2 cellular contexts compared by ENCODE assay signal in the genomic region with DNA sequence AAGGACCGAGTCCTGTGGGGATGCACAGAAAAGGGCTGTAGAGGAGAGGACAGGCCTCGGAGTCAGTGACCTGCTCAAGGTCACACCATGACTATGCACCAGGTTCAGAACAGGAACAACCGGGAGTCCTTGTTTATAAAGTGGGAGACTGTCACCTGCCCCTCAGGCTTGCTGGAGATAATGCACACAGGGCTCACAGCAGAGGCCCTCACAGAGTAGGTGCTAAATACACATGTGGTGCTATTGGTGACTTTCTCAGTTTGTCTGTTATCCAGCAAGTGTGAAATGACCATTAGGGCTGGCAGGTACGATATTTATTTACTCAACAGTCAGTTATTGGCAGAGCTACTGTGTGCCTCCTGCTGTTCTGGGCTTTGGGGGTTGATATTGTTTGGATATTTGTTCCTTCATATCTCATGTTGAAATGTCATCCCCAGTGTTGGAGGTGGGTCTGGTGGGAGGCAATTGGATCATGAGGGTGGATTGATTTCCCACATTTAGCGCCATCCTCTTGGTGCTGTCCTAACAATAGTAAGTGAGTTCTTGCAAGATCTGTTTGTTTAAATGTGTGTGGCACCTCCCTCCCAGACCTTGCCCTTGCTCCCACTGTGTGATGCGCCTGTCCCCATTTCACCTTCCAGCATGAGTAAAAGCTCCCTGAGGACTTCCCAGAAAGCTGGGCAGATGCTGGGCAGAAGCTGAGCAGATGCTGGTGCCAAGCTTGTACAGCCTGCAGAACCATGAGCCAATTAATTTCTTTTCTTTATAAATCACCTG.
TF ChIP-seq lines count a peak whose summit lies in the region.

No MANE protein-coding gene starts in this region.

TF ChIP-seq in Ishikawa, 13 proteins besides CTCF, POLR2A, EP300 and RAD21 (continued from another document):
- TF ChIP-seq, protein P1, sequence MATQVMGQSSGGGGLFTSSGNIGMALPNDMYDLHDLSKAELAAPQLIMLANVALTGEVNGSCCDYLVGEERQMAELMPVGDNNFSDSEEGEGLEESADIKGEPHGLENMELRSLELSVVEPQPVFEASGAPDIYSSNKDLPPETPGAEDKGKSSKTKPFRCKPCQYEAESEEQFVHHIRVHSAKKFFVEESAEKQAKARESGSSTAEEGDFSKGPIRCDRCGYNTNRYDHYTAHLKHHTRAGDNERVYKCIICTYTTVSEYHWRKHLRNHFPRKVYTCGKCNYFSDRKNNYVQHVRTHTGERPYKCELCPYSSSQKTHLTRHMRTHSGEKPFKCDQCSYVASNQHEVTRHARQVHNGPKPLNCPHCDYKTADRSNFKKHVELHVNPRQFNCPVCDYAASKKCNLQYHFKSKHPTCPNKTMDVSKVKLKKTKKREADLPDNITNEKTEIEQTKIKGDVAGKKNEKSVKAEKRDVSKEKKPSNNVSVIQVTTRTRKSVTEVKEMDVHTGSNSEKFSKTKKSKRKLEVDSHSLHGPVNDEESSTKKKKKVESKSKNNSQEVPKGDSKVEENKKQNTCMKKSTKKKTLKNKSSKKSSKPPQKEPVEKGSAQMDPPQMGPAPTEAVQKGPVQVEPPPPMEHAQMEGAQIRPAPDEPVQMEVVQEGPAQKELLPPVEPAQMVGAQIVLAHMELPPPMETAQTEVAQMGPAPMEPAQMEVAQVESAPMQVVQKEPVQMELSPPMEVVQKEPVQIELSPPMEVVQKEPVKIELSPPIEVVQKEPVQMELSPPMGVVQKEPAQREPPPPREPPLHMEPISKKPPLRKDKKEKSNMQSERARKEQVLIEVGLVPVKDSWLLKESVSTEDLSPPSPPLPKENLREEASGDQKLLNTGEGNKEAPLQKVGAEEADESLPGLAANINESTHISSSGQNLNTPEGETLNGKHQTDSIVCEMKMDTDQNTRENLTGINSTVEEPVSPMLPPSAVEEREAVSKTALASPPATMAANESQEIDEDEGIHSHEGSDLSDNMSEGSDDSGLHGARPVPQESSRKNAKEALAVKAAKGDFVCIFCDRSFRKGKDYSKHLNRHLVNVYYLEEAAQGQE (IDR thresholded peaks at IDR 0.05; ENCODE audit: low read depth): no peak
- TF ChIP-seq, protein P2, sequence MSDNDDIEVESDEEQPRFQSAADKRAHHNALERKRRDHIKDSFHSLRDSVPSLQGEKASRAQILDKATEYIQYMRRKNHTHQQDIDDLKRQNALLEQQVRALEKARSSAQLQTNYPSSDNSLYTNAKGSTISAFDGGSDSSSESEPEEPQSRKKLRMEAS (IDR thresholded peaks at IDR 0.05): no peak
- TF ChIP-seq ZBTB7A (IDR thresholded peaks at IDR 0.05; ENCODE audit: low read depth) (no peak), TAF1 (IDR thresholded peaks at IDR 0.05; ENCODE audit: low read depth) (no peak), YY1 (IDR thresholded peaks at IDR 0.05; ENCODE audit: low read depth) (no peak)
- TF ChIP-seq, protein P3, sequence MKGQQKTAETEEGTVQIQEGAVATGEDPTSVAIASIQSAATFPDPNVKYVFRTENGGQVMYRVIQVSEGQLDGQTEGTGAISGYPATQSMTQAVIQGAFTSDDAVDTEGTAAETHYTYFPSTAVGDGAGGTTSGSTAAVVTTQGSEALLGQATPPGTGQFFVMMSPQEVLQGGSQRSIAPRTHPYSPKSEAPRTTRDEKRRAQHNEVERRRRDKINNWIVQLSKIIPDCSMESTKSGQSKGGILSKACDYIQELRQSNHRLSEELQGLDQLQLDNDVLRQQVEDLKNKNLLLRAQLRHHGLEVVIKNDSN (IDR thresholded peaks at IDR 0.05): no peak

TF ChIP-seq in HepG2, 621 proteins besides CTCF, POLR2A, EP300 and RAD21 (continued from another document and continues in another):
- TF ChIP-seq, protein P4, sequence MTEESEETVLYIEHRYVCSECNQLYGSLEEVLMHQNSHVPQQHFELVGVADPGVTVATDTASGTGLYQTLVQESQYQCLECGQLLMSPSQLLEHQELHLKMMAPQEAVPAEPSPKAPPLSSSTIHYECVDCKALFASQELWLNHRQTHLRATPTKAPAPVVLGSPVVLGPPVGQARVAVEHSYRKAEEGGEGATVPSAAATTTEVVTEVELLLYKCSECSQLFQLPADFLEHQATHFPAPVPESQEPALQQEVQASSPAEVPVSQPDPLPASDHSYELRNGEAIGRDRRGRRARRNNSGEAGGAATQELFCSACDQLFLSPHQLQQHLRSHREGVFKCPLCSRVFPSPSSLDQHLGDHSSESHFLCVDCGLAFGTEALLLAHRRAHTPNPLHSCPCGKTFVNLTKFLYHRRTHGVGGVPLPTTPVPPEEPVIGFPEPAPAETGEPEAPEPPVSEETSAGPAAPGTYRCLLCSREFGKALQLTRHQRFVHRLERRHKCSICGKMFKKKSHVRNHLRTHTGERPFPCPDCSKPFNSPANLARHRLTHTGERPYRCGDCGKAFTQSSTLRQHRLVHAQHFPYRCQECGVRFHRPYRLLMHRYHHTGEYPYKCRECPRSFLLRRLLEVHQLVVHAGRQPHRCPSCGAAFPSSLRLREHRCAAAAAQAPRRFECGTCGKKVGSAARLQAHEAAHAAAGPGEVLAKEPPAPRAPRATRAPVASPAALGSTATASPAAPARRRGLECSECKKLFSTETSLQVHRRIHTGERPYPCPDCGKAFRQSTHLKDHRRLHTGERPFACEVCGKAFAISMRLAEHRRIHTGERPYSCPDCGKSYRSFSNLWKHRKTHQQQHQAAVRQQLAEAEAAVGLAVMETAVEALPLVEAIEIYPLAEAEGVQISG (CRISPR knock-in tag; IDR thresholded peaks at IDR 0.05): no peak
- no peak for TF ChIP-seq ZEB1 (IDR thresholded peaks at IDR 0.05; ENCODE audit: insufficient replicate concordance, low read depth)
- TF ChIP-seq, protein P5, sequence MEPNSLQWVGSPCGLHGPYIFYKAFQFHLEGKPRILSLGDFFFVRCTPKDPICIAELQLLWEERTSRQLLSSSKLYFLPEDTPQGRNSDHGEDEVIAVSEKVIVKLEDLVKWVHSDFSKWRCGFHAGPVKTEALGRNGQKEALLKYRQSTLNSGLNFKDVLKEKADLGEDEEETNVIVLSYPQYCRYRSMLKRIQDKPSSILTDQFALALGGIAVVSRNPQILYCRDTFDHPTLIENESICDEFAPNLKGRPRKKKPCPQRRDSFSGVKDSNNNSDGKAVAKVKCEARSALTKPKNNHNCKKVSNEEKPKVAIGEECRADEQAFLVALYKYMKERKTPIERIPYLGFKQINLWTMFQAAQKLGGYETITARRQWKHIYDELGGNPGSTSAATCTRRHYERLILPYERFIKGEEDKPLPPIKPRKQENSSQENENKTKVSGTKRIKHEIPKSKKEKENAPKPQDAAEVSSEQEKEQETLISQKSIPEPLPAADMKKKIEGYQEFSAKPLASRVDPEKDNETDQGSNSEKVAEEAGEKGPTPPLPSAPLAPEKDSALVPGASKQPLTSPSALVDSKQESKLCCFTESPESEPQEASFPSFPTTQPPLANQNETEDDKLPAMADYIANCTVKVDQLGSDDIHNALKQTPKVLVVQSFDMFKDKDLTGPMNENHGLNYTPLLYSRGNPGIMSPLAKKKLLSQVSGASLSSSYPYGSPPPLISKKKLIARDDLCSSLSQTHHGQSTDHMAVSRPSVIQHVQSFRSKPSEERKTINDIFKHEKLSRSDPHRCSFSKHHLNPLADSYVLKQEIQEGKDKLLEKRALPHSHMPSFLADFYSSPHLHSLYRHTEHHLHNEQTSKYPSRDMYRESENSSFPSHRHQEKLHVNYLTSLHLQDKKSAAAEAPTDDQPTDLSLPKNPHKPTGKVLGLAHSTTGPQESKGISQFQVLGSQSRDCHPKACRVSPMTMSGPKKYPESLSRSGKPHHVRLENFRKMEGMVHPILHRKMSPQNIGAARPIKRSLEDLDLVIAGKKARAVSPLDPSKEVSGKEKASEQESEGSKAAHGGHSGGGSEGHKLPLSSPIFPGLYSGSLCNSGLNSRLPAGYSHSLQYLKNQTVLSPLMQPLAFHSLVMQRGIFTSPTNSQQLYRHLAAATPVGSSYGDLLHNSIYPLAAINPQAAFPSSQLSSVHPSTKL (CRISPR knock-in tag; IDR thresholded peaks at IDR 0.05): peak; percentile 35; the same call in 1 of the 2 replicates
- TF ChIP-seq ZSCAN21 (CRISPR knock-in tag; IDR thresholded peaks at IDR 0.05; ENCODE audit: borderline replicate concordance): no peak
- TF ChIP-seq THAP11 (CRISPR knock-in tag; IDR thresholded peaks at IDR 0.05): no peak
- no peak for TF ChIP-seq ATM (IDR thresholded peaks at IDR 0.05; ENCODE audit: borderline replicate concordance)
- TF ChIP-seq TBX2 (CRISPR knock-in tag; IDR thresholded peaks at IDR 0.05; ENCODE audit: borderline replicate concordance): peak; percentile 46; the same call in 1 of the 2 replicates
- TF ChIP-seq HOXA7 (CRISPR knock-in tag; IDR thresholded peaks at IDR 0.05): no peak
- 0 out of 2 replicates have a peak, but pooled peaks have one; percentile 36 for TF ChIP-seq ZFX (CRISPR knock-in tag; IDR thresholded peaks at IDR 0.05; ENCODE audit: low read depth)
- no peak for TF ChIP-seq TBL1XR1 (IDR thresholded peaks at IDR 0.05; ENCODE audit: borderline replicate concordance, low read length, partially characterized antibody)
- no peak for TF ChIP-seq ZNF207 (IDR thresholded peaks at IDR 0.05; ENCODE audit: borderline replicate concordance)
- TF ChIP-seq NFIC (IDR thresholded peaks at IDR 0.05; ENCODE audit: low read length): no peak
- no peak for TF ChIP-seq SOX6 (IDR thresholded peaks at IDR 0.05)
- peak; percentile 38; the same call in 1 of the 2 replicates for TF ChIP-seq SOX6 (CRISPR knock-in tag; IDR thresholded peaks at IDR 0.05)
- no peak for TF ChIP-seq ZNF549 (CRISPR knock-in tag; IDR thresholded peaks at IDR 0.05)
- TF ChIP-seq ZSCAN20 (CRISPR knock-in tag; IDR thresholded peaks at IDR 0.05; ENCODE audit: borderline replicate concordance): no peak
- no peak for TF ChIP-seq EHMT2 (IDR thresholded peaks at IDR 0.05; ENCODE audit: borderline replicate concordance, low read depth, low read length)
- TF ChIP-seq BRCA1 (CRISPR knock-in tag; IDR thresholded peaks at IDR 0.05): no peak
- TF ChIP-seq MIXL1 (CRISPR knock-in tag; IDR thresholded peaks at IDR 0.05): no peak
- 0 out of 2 replicates have a peak, but pooled peaks have one; percentile 17 for TF ChIP-seq TBX3 (IDR thresholded peaks at IDR 0.05; ENCODE audit: borderline replicate concordance)
- no peak for TF ChIP-seq ZNF10 (CRISPR knock-in tag; IDR thresholded peaks at IDR 0.05; ENCODE audit: borderline replicate concordance, low read depth)
- no peak for TF ChIP-seq BORCS8-MEF2B (CRISPR knock-in tag; IDR thresholded peaks at IDR 0.05)
- no peak for TF ChIP-seq SOX13 (IDR thresholded peaks at IDR 0.05)
- peak in 1 of 2 experiments; percentile 41; a peak in 1 of 4 replicates for TF ChIP-seq SOX13 (CRISPR knock-in tag; conservative IDR thresholded peaks at IDR 0.05 in 1 of 2, IDR thresholded peaks at IDR 0.05 in 1 of 2)
- no peak for TF ChIP-seq ZNF781 (CRISPR knock-in tag; IDR thresholded peaks at IDR 0.05; ENCODE audit: borderline replicate concordance, not compliant biosample characterization)
- TF ChIP-seq, protein P6, sequence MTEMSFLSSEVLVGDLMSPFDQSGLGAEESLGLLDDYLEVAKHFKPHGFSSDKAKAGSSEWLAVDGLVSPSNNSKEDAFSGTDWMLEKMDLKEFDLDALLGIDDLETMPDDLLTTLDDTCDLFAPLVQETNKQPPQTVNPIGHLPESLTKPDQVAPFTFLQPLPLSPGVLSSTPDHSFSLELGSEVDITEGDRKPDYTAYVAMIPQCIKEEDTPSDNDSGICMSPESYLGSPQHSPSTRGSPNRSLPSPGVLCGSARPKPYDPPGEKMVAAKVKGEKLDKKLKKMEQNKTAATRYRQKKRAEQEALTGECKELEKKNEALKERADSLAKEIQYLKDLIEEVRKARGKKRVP (CRISPR knock-in tag; IDR thresholded peaks at IDR 0.05): 0 out of 4 replicates have a peak, but pooled peaks of 1 of the 2 experiments have one; percentile 21
- no peak for TF ChIP-seq ATRX (CRISPR knock-in tag; IDR thresholded peaks at IDR 0.05; ENCODE audit: borderline replicate concordance)
- TF ChIP-seq, protein P7, sequence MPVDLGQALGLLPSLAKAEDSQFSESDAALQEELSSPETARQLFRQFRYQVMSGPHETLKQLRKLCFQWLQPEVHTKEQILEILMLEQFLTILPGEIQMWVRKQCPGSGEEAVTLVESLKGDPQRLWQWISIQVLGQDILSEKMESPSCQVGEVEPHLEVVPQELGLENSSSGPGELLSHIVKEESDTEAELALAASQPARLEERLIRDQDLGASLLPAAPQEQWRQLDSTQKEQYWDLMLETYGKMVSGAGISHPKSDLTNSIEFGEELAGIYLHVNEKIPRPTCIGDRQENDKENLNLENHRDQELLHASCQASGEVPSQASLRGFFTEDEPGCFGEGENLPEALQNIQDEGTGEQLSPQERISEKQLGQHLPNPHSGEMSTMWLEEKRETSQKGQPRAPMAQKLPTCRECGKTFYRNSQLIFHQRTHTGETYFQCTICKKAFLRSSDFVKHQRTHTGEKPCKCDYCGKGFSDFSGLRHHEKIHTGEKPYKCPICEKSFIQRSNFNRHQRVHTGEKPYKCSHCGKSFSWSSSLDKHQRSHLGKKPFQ (CRISPR knock-in tag; IDR thresholded peaks at IDR 0.05; ENCODE audit: insufficient replicate concordance): no peak
- TF ChIP-seq GATAD1 (CRISPR knock-in tag; IDR thresholded peaks at IDR 0.05): no peak
- no peak for TF ChIP-seq ZFAT (CRISPR knock-in tag; conservative IDR thresholded peaks at IDR 0.05)
- peak; percentile 46; the same call in 1 of the 2 replicates for TF ChIP-seq SOX5 (CRISPR knock-in tag; IDR thresholded peaks at IDR 0.05; ENCODE audit: borderline replicate concordance)
- TF ChIP-seq, protein P8, sequence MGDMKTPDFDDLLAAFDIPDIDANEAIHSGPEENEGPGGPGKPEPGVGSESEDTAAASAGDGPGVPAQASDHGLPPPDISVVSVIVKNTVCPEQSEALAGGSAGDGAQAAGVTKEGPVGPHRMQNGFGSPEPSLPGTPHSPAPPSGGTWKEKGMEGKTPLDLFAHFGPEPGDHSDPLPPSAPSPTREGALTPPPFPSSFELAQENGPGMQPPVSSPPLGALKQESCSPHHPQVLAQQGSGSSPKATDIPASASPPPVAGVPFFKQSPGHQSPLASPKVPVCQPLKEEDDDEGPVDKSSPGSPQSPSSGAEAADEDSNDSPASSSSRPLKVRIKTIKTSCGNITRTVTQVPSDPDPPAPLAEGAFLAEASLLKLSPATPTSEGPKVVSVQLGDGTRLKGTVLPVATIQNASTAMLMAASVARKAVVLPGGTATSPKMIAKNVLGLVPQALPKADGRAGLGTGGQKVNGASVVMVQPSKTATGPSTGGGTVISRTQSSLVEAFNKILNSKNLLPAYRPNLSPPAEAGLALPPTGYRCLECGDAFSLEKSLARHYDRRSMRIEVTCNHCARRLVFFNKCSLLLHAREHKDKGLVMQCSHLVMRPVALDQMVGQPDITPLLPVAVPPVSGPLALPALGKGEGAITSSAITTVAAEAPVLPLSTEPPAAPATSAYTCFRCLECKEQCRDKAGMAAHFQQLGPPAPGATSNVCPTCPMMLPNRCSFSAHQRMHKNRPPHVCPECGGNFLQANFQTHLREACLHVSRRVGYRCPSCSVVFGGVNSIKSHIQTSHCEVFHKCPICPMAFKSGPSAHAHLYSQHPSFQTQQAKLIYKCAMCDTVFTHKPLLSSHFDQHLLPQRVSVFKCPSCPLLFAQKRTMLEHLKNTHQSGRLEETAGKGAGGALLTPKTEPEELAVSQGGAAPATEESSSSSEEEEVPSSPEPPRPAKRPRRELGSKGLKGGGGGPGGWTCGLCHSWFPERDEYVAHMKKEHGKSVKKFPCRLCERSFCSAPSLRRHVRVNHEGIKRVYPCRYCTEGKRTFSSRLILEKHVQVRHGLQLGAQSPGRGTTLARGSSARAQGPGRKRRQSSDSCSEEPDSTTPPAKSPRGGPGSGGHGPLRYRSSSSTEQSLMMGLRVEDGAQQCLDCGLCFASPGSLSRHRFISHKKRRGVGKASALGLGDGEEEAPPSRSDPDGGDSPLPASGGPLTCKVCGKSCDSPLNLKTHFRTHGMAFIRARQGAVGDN (CRISPR knock-in tag; IDR thresholded peaks at IDR 0.05): no peak
- TF ChIP-seq RBAK (CRISPR knock-in tag; IDR thresholded peaks at IDR 0.05): no peak
- TF ChIP-seq FOXK2 (IDR thresholded peaks at IDR 0.05): peak; percentile 27; the same call in 1 of the 2 replicates
- TF ChIP-seq SIX4 (CRISPR knock-in tag; IDR thresholded peaks at IDR 0.05): 0 out of 2 replicates have a peak, but pooled peaks have one; percentile 21
- peak; percentile 50 for TF ChIP-seq RARA (CRISPR knock-in tag; IDR thresholded peaks at IDR 0.05)
- peak; percentile 71 for TF ChIP-seq RXRB (CRISPR knock-in tag; IDR thresholded peaks at IDR 0.05; ENCODE audit: borderline replicate concordance)
- no peak for TF ChIP-seq ZNF317 (CRISPR knock-in tag; IDR thresholded peaks at IDR 0.05)
